8 cellular contexts compared by ENCODE assay signal in genomic region chr14:30906752-30907658, GRCh38. TPM values are rescaled to one million over a fixed set of nuclear protein-coding genes. Genes with fewer than 3 reads are reported as not detected.
DNase-seq lines count a peak whose midpoint lies in the region; ATAC-seq, FAIRE-seq and TF ChIP-seq lines count a peak whose summit lies in the region.

No MANE protein-coding gene starts in this region.

- peaks cover 36% of the 10 kb centered on the region for H3K36me3 ChIP-seq in Panc1 (ENCODE audit: control insufficient read depth, insufficient read depth, low read length)
- H3K36me3 ChIP-seq in esophagus squamous epithelium: peaks cover 0 to 94% (median 6%) of the 10 kb centered on the region in 3 donors
- H3K36me3 ChIP-seq in testis (ENCODE audit: low read depth, missing control alignments): no peaks in the 10 kb centered on the region

- no peak overlapping the region for H3K4me3 ChIP-seq in GM12864 (ENCODE audit: low read depth, low read length)
- no peak overlapping the region for H3K4me3 ChIP-seq in Panc1 (ENCODE audit: low read depth in 2 of 2, low read length in 2 of 2)
- H3K4me3 ChIP-seq in esophagus squamous epithelium: no peak overlapping the region
- H3K4me3 ChIP-seq in testis: no peak overlapping the region

- no peaks in the 10 kb centered on the region for H3K4me1 ChIP-seq in Panc1 (ENCODE audit: control insufficient read depth, insufficient read depth, low read length)
- H3K4me1 ChIP-seq in esophagus squamous epithelium: no peaks in the 10 kb centered on the region
- no peaks in the 10 kb centered on the region for H3K4me1 ChIP-seq in testis

- peak; percentile 27 for TF ChIP-seq CTCF in GM12864 (IDR thresholded peaks at IDR 0.05; ENCODE audit: low read depth, low read length, missing control alignments)
- TF ChIP-seq CTCF in Panc1 (IDR thresholded peaks at IDR 0.05): peak; percentile 19; the same call in 1 of the 2 replicates
- no peak for TF ChIP-seq CTCF in esophagus squamous epithelium (IDR thresholded peaks at IDR 0.05)
- peak in 1 of 3 experiments; percentile 28 for TF ChIP-seq CTCF in testis (IDR thresholded peaks at IDR 0.05)

- H3K9me3 ChIP-seq in Panc1 (ENCODE audit: control insufficient read depth, insufficient read depth, low read depth, low read length) (no peaks in the 10 kb centered on the region), esophagus squamous epithelium (no peaks in the 10 kb centered on the region), testis (no peaks in the 10 kb centered on the region)

- H3K27ac ChIP-seq in Panc1 (ENCODE audit: low read length) (no peak overlapping the region), esophagus squamous epithelium (no peak overlapping the region), testis (no peak overlapping the region)

- intact Hi-C loops in Panc1 (cut with micrococcal nuclease; ENCODE audit: unreplicated experiment) (no loop called here), esophagus squamous epithelium (cut with DNase I) (no loop called here), testis (cut with DNase I; ENCODE audit: low total_unique reads) (no loop called here)

- H3K27me3 ChIP-seq in Panc1 (ENCODE audit: control insufficient read depth, insufficient read depth, low read length) (no peaks in the 10 kb centered on the region), esophagus squamous epithelium (no peaks in the 10 kb centered on the region), testis (no peaks in the 10 kb centered on the region)

- FAIRE-seq in A204.1 (lab: Jason Lieb, UNC): peak; percentile 94

- DNase-seq in GM12864 (ENCODE audit: low read depth) (peak; percentile 8), Panc1 (ENCODE audit: low read depth, low spot score) (peak; percentile 4), fibroblast of the conjunctiva (ENCODE audit: low read depth) (peak; percentile 10), esophagus squamous epithelium (lab: John Stamatoyannopoulos, UW) (no peak), activated gamma-delta T cell treated with Interleukin-2 at 50 U/mL for 16 hours (no peak), testis (no peak)
- DNase-seq in stimulated activated CD4-positive, alpha-beta T cell treated with anti-CD3 and anti-CD28 coated beads, Interleukin-4, amount 100 ng/mL, for 4 hours: no peak

- in situ Hi-C loops in Panc1 (cut with HindIII; ENCODE audit: low pct_unique_long_range_greater_than_20kb, low sequenced_read_pairs): no loop called here

- ATAC-seq in Panc1: no peak

- POLR2A ChIA-PET in Panc1 (lab: Charles Lee): interaction anchor here (0.6 kb wide), 2 partner anchors 83 to 152 kb away, joined by 3 to 6 read pairs; no protein-coding TSS in a partner anchor

- no TSS peak for BruUV-seq in Panc1 (replicated peaks; lab: Mats Ljungman, UMichigan)

- CTCF ChIA-PET in Panc1 (lab: Charles Lee): no interaction called here

- TF ChIP-seq POLR2A in esophagus squamous epithelium (IDR thresholded peaks at IDR 0.05) (no peak), testis (IDR thresholded peaks at IDR 0.05) (no peak)

RNA-seq across cellular contexts. Expression of gene COCH, which starts 32.6 kb away (rescaled TPM):
- total RNA-seq in Panc1 (2021; ENCODE audit: unreplicated experiment): 1.3 TPM
- polyA plus RNA-seq in Panc1 (2012; ENCODE audit: insufficient read length): 0.80 TPM
- total RNA-seq in esophagus squamous epithelium: under 1 TPM in 2 of 4 donors, not detected in 2; 0.26 to 0.76 TPM
- total RNA-seq in testis: 1 to 10 TPM; 2.2 to 5.0 TPM
- 3.0 TPM for polyA plus RNA-seq in testis (ENCODE audit: insufficient read depth, low read depth, low replicate concordance)

Comparison
In these comparisons a context has a peak if more than half of its experiments do, and no peak if none do; other contexts are left out.
1. DNase-seq: peak in GM12864 (single experiment), Panc1 (single experiment) and fibroblast of the conjunctiva (single experiment); none in esophagus squamous epithelium (single experiment), activated gamma-delta T cell treated with Interleukin-2 at 50 U/mL for 16 hours (single experiment), stimulated activated CD4-positive, alpha-beta T cell treated with anti-CD3 and anti-CD28 coated beads, Interleukin-4, amount 100 ng/mL, for 4 hours (0 of 2) and testis (single experiment).
2. CTCF ChIP-seq: peak in GM12864 (single experiment) and Panc1 (single experiment); none in esophagus squamous epithelium (0 of 6).